6 cellular contexts compared by ENCODE assay signal in genomic region chr7:72648574-72648973, GRCh38.
A peak's percentile ranks its signal among the peaks of the same experiment; 100 is the strongest.
DNase-seq lines count a peak whose midpoint lies in the region; ATAC-seq, FAIRE-seq and TF ChIP-seq lines count a peak whose summit lies in the region.
"Not testable (repeated sequence)": the region's sequence is repeated elsewhere in the genome, so short reads cannot be mapped to it uniquely, and the experiment has no call there.

No MANE protein-coding gene starts in this region.

- H3K9me3 ChIP-seq in DND-41 (ENCODE audit: insufficient read depth, low read length, severe bottlenecking); OCI-LY7 (ENCODE audit: low read length): not testable (repeated sequence)

- not testable (repeated sequence) for H3K27me3 ChIP-seq in DND-41 (ENCODE audit: insufficient read depth, low read length, poor library complexity)

- H3K9me2 ChIP-seq in OCI-LY7 (ENCODE audit: insufficient read depth, low read length): not testable (repeated sequence)

- not testable (repeated sequence) for H3K9me3 Mint-ChIP-seq in activated naive CD4-positive, alpha-beta T cell treated with anti-CD3 and anti-CD28 coated beads for 36 hours

- peak; percentile 40; the same call in 2 of the 3 replicates for ATAC-seq in DND-41 (ENCODE audit: insufficient read depth, low read depth)
- peak; percentile 75 for ATAC-seq in HG02852 (IDR thresholded peaks at IDR 0.05; ENCODE audit: unreplicated experiment)

- H3K4me1 ChIP-seq in DND-41 (ENCODE audit: insufficient read depth, low read length); OCI-LY7 (ENCODE audit: insufficient read depth, low read length, poor library complexity, severe bottlenecking): not testable (repeated sequence)

- H3K4me3 ChIP-seq in DND-41 (ENCODE audit: low read depth in 1 of 2, low read length in 2 of 2); OCI-LY7 (ENCODE audit: low read depth, low read length, poor library complexity, severe bottlenecking): not testable (repeated sequence)

- POLR2A ChIA-PET in OCI-LY7 (lab: Charles Lee): not testable (repeated sequence)

- H3K9ac ChIP-seq in DND-41 (ENCODE audit: low read depth, low read length): not testable (repeated sequence)

- H3K27ac Mint-ChIP-seq in activated naive CD4-positive, alpha-beta T cell treated with anti-CD3 and anti-CD28 coated beads for 36 hours: not testable (repeated sequence)

- H2AFZ ChIP-seq in DND-41 (ENCODE audit: low read depth, low read length); OCI-LY7 (ENCODE audit: low read length): not testable (repeated sequence)

- H3K36me3 Mint-ChIP-seq in activated naive CD4-positive, alpha-beta T cell treated with anti-CD3 and anti-CD28 coated beads for 36 hours (ENCODE audit: low read depth): not testable (repeated sequence)

- BruUV-seq in OCI-LY7 (replicated peaks; lab: Mats Ljungman, UMichigan): not testable (repeated sequence)

- not testable (repeated sequence) for H3K27me3 Mint-ChIP-seq in activated naive CD4-positive, alpha-beta T cell treated with anti-CD3 and anti-CD28 coated beads for 36 hours (ENCODE audit: low read depth)

- CTCF ChIA-PET in OCI-LY7 (lab: Charles Lee; ENCODE audit: unreplicated experiment); activated naive CD4-positive, alpha-beta T cell treated with anti-CD3 and anti-CD28 coated beads for 36 hours (lab: Charles Lee): not testable (repeated sequence)

- not testable (repeated sequence) for TF ChIP-seq CTCF in DND-41 (IDR thresholded peaks at IDR 0.05; ENCODE audit: borderline replicate concordance, extremely low read depth, low read length, poor library complexity, severe bottlenecking); OCI-LY7 (conservative IDR thresholded peaks at IDR 0.05; ENCODE audit: low read length)

- H3K4me3 Mint-ChIP-seq in activated naive CD4-positive, alpha-beta T cell treated with anti-CD3 and anti-CD28 coated beads for 36 hours: not testable (repeated sequence)

- H4K20me1 ChIP-seq in DND-41 (ENCODE audit: insufficient read depth, low read length); OCI-LY7 (ENCODE audit: insufficient read depth, low read length): not testable (repeated sequence)

- intact Hi-C loops in OCI-LY7 (cut with micrococcal nuclease; ENCODE audit: unreplicated experiment); activated naive CD4-positive, alpha-beta T cell treated with anti-CD3 and anti-CD28 coated beads for 36 hours (cut with micrococcal nuclease): not testable (repeated sequence)

- not testable (repeated sequence) for H3K27ac ChIP-seq in DND-41 (ENCODE audit: low read length); OCI-LY7 (ENCODE audit: low read depth, low read length, poor library complexity, severe bottlenecking)

- not testable (repeated sequence) for H3K36me3 ChIP-seq in DND-41 (ENCODE audit: insufficient read depth, low read length); OCI-LY7 (ENCODE audit: insufficient read depth, low read length)

- FAIRE-seq in GM18507 (lab: Jason Lieb, UNC): peak; percentile 38

- DNase-seq in DND-41; GM18507 (ENCODE audit: extremely low spot score, insufficient read length, low read depth): not testable (repeated sequence)
- DNase-seq in OCI-LY7 (ENCODE audit: low spot score) (peak; percentile 1), kidney tubule cell (ENCODE audit: low spot score) (peak; percentile 50)
- peak; percentile 15 for DNase-seq in activated naive CD4-positive, alpha-beta T cell treated with anti-CD3 and anti-CD28 coated beads for 36 hours

- H3K79me2 ChIP-seq in DND-41 (ENCODE audit: insufficient read depth, low read length); OCI-LY7 (ENCODE audit: insufficient read depth, low read depth, low read length): not testable (repeated sequence)

- not testable (repeated sequence) for H3K4me1 Mint-ChIP-seq in activated naive CD4-positive, alpha-beta T cell treated with anti-CD3 and anti-CD28 coated beads for 36 hours (ENCODE audit: low read depth)

- H3K4me2 ChIP-seq in DND-41 (ENCODE audit: insufficient read depth, low read length); OCI-LY7 (ENCODE audit: low read length): not testable (repeated sequence)
